In genomic region chr1:201408176-201408814, GRCh38 we compare ENCODE assay signal across 8 cellular contexts. TPM values are rescaled to one million over a fixed set of nuclear protein-coding genes. Genes with fewer than 3 reads are reported as not detected.
A peak's percentile ranks its signal among the peaks of the same experiment; 100 is the strongest.
DNase-seq lines count a peak whose midpoint lies in the region; ATAC-seq and TF ChIP-seq lines count a peak whose summit lies in the region.

No MANE protein-coding gene starts in this region.

- H3K27me3 ChIP-seq in gastroesophageal sphincter (peaks cover 10% of the 10 kb centered on the region), ovary (no peaks in the 10 kb centered on the region), tibial nerve (no peaks in the 10 kb centered on the region)

- H3K4me3 ChIP-seq in gastroesophageal sphincter = no peak overlapping the region
- H3K4me3 ChIP-seq in ovary = no peak overlapping the region
- no peak overlapping the region for H3K4me3 ChIP-seq in tibial nerve

- DNase-seq in GDM1 (lab: John Stamatoyannopoulos, UW) (peak; percentile 68), SHP77 (lab: John Stamatoyannopoulos, UW) (peak; percentile 53 to 67), ovary (peak; percentile 14 to 72 (median 50)), tibial nerve (ENCODE audit: low spot score in 2 of 2) (peak; percentile 70 to 87)
- DNase-seq in activated effector memory CD4-positive, alpha-beta T cell treated with anti-CD3 and anti-CD28 coated beads, Interleukin-2, amount 50 U/mL, for 16 hours = peak; percentile 88

- intact Hi-C loops in ovary (cut with DNase I) = no loop called here

- TF ChIP-seq EP300 in gastroesophageal sphincter (IDR thresholded peaks at IDR 0.05) (no peak), ovary (IDR thresholded peaks at IDR 0.05) (no peak), tibial nerve (IDR thresholded peaks at IDR 0.05) (no peak)

- ATAC-seq in gastroesophageal sphincter (peak; percentile 68), HG02970 (IDR thresholded peaks at IDR 0.05; ENCODE audit: low FRiP score, unreplicated experiment) (no peak)

- TF ChIP-seq POLR2A in gastroesophageal sphincter (IDR thresholded peaks at IDR 0.05) (no peak), ovary (IDR thresholded peaks at IDR 0.05) (no peak), tibial nerve (IDR thresholded peaks at IDR 0.05) (no peak)

- WGBS in gastroesophageal sphincter (ENCODE audit: low coverage in 1 of 2), 2 donors = 7 to 9% methylated on average over 4 to 5 of the region's 11 CpGs
- 32 to 41% (median 35%) methylated on average over 11 of the region's 11 CpGs for WGBS in ovary, 3 donors
- WGBS in tibial nerve, 2 donors = 27 to 28% methylated on average over 11 of the region's 11 CpGs

- H3K9me3 ChIP-seq in gastroesophageal sphincter (no peaks in the 10 kb centered on the region), ovary (no peaks in the 10 kb centered on the region), tibial nerve (no peaks in the 10 kb centered on the region)

- H3K27ac ChIP-seq in gastroesophageal sphincter (no peak overlapping the region), ovary (no peak overlapping the region), tibial nerve (no peak overlapping the region)

- TF ChIP-seq CTCF in LNCAP (IDR thresholded peaks at IDR 0.05) (peak; percentile 100), gastroesophageal sphincter (IDR thresholded peaks at IDR 0.05) (peak in 3 of 4 experiments; percentile 67 to 89 (median 80)), ovary (IDR thresholded peaks at IDR 0.05) (peak in 2 of 3 donors; percentile 14 to 41), tibial nerve (IDR thresholded peaks at IDR 0.05) (peak; percentile 86 to 98 (median 91))

- H3K36me3 ChIP-seq in gastroesophageal sphincter (no peaks in the 10 kb centered on the region), ovary (no peaks in the 10 kb centered on the region), tibial nerve (peaks cover 0 to 7% (median 0%) of the 10 kb centered on the region in 3 donors)

- H3K4me1 ChIP-seq in gastroesophageal sphincter (no peaks in the 10 kb centered on the region), ovary (ENCODE audit: insufficient read depth) (no peaks in the 10 kb centered on the region), tibial nerve (no peaks in the 10 kb centered on the region)

RNA-seq across cellular contexts. Expression of gene LAD1, which starts 9.2 kb away (rescaled TPM):
- 10 to 100 TPM in 1 of 4 donors, 1 to 10 TPM in 3; 1.2 to 24.1 (median 1.9) TPM for total RNA-seq in gastroesophageal sphincter
- total RNA-seq in ovary = 1 to 10 TPM in 5 of 7 donors, not detected in 2; 1.7 to 9.8 (median 3.9) TPM
- polyA plus RNA-seq in ovary = under 1 TPM; 0.13 to 0.98 TPM
- total RNA-seq in tibial nerve = not detected

RNA-seq across cellular contexts. Expression of gene TNNI1, which starts 13.2 kb away (rescaled TPM):
- total RNA-seq in gastroesophageal sphincter (not detected), ovary (under 1 TPM in 4 of 7 donors, not detected in 3; 0.15 to 0.97 (median 0.24) TPM), tibial nerve (1 to 10 TPM in 1 of 4 donors, under 1 TPM in 1, not detected in 2; under 0.01 to 3.5 TPM)
- under 1 TPM in 1 of 2 donors, not detected in 1; 0.02 TPM for polyA plus RNA-seq in ovary

RNA-seq across cellular contexts. Expression of gene TNNT2, which starts 30.8 kb away (rescaled TPM):
- under 1 TPM in 3 of 4 donors, not detected in 1; 0.47 to 0.94 (median 0.81) TPM for total RNA-seq in gastroesophageal sphincter
- total RNA-seq in ovary = 1 to 10 TPM in 2 of 7 donors, under 1 TPM in 4, not detected in 1; 0.11 to 2.8 (median 0.68) TPM
- 1 to 10 TPM; 1.6 to 2.3 TPM for polyA plus RNA-seq in ovary
- 100 to 1,000 TPM in 1 of 4 donors, 10 to 100 TPM in 1, 1 to 10 TPM in 2; 6.6 to 128 (median 45.7) TPM for total RNA-seq in tibial nerve

Comparison
In these comparisons a context has a peak if more than half of its experiments do, and no peak if none do; other contexts are left out.
1. CTCF ChIP-seq: peak in every context shown above with its lines; median percentile 100 in LNCAP; 91 in tibial nerve; 80 in gastroesophageal sphincter; 28 in ovary.